Comparison of ENCODE assay signal across 21 cellular contexts in the genomic region with DNA sequence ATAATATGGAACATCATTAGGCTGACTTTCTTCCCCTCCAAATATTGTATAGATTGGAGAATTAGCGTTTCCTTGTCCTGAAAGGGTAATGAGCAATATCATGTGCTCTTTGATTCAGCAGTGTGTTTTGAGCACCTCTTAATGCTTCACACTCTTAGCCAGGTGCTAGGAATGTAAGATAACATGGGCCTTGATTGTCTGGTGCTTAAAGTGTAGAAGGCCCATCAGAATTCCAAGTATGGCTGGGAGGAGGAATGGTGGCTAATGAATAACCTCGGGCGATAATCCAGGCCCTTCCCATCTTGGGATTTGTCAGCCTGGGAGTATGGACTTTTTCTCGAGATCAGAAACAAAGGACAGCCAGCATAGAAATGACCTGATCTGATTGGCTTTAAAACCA. TPM values are rescaled to one million over a fixed set of nuclear protein-coding genes. Genes with fewer than 3 reads are reported as not detected.
"Had no signal": no experiment of that assay in that cellular context is flagged by ENCODE, and none has a peak within 500 bp of the region (broad histone marks: within the 10 kb centered on the region; RNA-seq: fewer than 3 reads in every experiment).

No MANE protein-coding gene starts in this region.

- H3K9me3 Mint-ChIP-seq: activated T-cell treated with anti-CD3 and anti-CD28 coated beads, Interleukin-2, amount 50 U/mL, for 72 hours; natural killer cell had no signal

- H2AFZ ChIP-seq: parathyroid adenoma had no signal

- ATAC-seq: activated T-cell treated with anti-CD3 and anti-CD28 coated beads, Interleukin-2, amount 50 U/mL, for 72 hours; esophagus mucosa; gastrocnemius medialis; heart left ventricle; natural killer cell; sciatic nerve had no signal

- H3K36me3 ChIP-seq: gastrocnemius medialis, heart left ventricle, neutrophil, spleen had no signal

- H3K27ac ChIP-seq: gastrocnemius medialis, heart left ventricle, neutrophil, parathyroid adenoma, spleen had no signal

- H3K9me3 ChIP-seq: gastrocnemius medialis, heart left ventricle, neutrophil, spleen had no signal

- H3K4me3 ChIP-seq: gastrocnemius medialis, heart left ventricle, spleen had no signal

- H3K27me3 Mint-ChIP-seq: memory B cell had no signal

- H3K4me1 ChIP-seq: gastrocnemius medialis, parathyroid adenoma had no signal

- H3K9ac ChIP-seq: parathyroid adenoma had no signal

- DNase-seq: activated CD4-positive, alpha-beta T cell treated with anti-CD3 and anti-CD28 coated beads, Interleukin-2, amount 50 U/mL, for 1 hour; activated CD4-positive, CD25-positive, alpha-beta regulatory T cell treated with anti-CD3 and anti-CD28 coated beads, Interleukin-2, amount 50 U/mL, for 72 hours; activated CD8-positive, alpha-beta memory T cell treated with anti-CD3 and anti-CD28 coated beads for 24 hours; activated CD8-positive, alpha-beta memory T cell treated with anti-CD3 and anti-CD28 coated beads, Interleukin-2, amount 50 U/mL, for 48 hours; activated effector memory CD4-positive, alpha-beta T cell treated with anti-CD3 and anti-CD28 coated beads, Interleukin-2, amount 50 U/mL, for 16 hours; activated naive CD4-positive, alpha-beta T cell treated with anti-CD3 and anti-CD28 coated beads, Interleukin-2, amount 50 U/mL, for 16 hours; activated T-cell treated with anti-CD3 and anti-CD28 coated beads, Interleukin-2, amount 50 U/mL, for 72 hours; aorta; effector CD4-positive, alpha-beta T cell; gastrocnemius medialis; heart left ventricle; natural killer cell; spleen; stimulated activated CD4-positive, alpha-beta T cell treated with anti-CD3 and anti-CD28 coated beads, Interleukin-4, amount 100 ng/mL, for 4 hours; stimulated activated naive CD4-positive, alpha-beta T cell had no signal

- H3K36me3 Mint-ChIP-seq: natural killer cell had no signal

- H3K4me3 Mint-ChIP-seq: activated T-cell treated with anti-CD3 and anti-CD28 coated beads, Interleukin-2, amount 50 U/mL, for 72 hours; memory B cell; natural killer cell had no signal

- H3K27me3 ChIP-seq: gastrocnemius medialis, heart left ventricle, neutrophil, spleen had no signal

- H3K27ac Mint-ChIP-seq: activated T-cell treated with anti-CD3 and anti-CD28 coated beads, Interleukin-2, amount 50 U/mL, for 72 hours; memory B cell; natural killer cell had no signal

RNA-seq across cellular contexts. Expression of a gene that starts 42.6 kb away (rescaled TPM):
- total RNA-seq: activated T-cell treated with anti-CD3 and anti-CD28 coated beads, Interleukin-2, amount 50 U/mL, for 72 hours; aorta; heart left ventricle; natural killer cell; spleen; T-helper 1 cell treated with Interleukin-12 subunit alpha and Interleukin-12 subunit beta and Interleukin-4 antibody, amounts not matched to agents 30 ng/mL and 1 ng/mL, for 36 hours had no signal
